In the genomic region with DNA sequence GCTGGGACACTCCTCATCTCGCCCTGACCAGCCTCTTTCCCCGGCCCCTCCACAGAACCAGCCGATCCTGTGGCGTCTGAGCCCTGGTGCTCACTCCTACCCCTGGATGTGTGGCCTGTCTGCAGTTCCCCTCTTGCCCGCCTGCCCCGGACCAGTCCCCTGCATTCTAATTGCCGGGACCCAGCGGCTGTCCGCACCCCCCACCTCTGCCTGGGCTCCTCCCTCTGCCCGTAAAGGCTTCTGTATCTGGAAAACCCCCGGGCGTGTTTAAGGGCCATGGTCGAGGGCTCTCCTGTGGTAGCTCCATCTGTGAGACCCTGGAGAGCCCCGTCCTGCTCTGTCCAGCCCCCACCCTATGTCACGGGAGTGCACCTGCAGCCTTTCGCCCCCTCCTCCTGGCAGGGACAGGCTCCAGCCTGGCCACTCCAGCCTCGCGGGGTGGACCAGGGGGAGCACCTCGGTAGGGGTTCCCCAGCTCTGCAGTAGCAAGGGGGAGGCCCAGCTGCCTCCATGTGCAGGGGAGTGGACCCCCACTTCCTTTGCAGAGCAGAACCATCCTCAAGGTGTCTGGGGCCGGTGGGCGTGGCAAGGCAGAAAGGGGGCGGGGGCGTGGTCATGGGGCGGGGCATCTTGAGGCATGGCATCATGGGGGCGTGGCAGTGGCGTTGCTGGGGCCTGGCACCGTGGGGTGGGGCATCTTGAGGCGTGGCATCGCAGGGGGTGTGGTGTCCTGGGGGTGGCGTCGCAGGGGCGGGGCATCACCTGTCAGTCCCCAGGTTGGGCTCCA, we compare ENCODE assay signal across 1 cellular context.
TF ChIP-seq lines count a peak whose summit lies in the region.

No MANE protein-coding gene starts in this region.

TF ChIP-seq in K562, 482 proteins besides CTCF, POLR2A, EP300 and RAD21 (continued from another document):
- TF ChIP-seq, protein P1, sequence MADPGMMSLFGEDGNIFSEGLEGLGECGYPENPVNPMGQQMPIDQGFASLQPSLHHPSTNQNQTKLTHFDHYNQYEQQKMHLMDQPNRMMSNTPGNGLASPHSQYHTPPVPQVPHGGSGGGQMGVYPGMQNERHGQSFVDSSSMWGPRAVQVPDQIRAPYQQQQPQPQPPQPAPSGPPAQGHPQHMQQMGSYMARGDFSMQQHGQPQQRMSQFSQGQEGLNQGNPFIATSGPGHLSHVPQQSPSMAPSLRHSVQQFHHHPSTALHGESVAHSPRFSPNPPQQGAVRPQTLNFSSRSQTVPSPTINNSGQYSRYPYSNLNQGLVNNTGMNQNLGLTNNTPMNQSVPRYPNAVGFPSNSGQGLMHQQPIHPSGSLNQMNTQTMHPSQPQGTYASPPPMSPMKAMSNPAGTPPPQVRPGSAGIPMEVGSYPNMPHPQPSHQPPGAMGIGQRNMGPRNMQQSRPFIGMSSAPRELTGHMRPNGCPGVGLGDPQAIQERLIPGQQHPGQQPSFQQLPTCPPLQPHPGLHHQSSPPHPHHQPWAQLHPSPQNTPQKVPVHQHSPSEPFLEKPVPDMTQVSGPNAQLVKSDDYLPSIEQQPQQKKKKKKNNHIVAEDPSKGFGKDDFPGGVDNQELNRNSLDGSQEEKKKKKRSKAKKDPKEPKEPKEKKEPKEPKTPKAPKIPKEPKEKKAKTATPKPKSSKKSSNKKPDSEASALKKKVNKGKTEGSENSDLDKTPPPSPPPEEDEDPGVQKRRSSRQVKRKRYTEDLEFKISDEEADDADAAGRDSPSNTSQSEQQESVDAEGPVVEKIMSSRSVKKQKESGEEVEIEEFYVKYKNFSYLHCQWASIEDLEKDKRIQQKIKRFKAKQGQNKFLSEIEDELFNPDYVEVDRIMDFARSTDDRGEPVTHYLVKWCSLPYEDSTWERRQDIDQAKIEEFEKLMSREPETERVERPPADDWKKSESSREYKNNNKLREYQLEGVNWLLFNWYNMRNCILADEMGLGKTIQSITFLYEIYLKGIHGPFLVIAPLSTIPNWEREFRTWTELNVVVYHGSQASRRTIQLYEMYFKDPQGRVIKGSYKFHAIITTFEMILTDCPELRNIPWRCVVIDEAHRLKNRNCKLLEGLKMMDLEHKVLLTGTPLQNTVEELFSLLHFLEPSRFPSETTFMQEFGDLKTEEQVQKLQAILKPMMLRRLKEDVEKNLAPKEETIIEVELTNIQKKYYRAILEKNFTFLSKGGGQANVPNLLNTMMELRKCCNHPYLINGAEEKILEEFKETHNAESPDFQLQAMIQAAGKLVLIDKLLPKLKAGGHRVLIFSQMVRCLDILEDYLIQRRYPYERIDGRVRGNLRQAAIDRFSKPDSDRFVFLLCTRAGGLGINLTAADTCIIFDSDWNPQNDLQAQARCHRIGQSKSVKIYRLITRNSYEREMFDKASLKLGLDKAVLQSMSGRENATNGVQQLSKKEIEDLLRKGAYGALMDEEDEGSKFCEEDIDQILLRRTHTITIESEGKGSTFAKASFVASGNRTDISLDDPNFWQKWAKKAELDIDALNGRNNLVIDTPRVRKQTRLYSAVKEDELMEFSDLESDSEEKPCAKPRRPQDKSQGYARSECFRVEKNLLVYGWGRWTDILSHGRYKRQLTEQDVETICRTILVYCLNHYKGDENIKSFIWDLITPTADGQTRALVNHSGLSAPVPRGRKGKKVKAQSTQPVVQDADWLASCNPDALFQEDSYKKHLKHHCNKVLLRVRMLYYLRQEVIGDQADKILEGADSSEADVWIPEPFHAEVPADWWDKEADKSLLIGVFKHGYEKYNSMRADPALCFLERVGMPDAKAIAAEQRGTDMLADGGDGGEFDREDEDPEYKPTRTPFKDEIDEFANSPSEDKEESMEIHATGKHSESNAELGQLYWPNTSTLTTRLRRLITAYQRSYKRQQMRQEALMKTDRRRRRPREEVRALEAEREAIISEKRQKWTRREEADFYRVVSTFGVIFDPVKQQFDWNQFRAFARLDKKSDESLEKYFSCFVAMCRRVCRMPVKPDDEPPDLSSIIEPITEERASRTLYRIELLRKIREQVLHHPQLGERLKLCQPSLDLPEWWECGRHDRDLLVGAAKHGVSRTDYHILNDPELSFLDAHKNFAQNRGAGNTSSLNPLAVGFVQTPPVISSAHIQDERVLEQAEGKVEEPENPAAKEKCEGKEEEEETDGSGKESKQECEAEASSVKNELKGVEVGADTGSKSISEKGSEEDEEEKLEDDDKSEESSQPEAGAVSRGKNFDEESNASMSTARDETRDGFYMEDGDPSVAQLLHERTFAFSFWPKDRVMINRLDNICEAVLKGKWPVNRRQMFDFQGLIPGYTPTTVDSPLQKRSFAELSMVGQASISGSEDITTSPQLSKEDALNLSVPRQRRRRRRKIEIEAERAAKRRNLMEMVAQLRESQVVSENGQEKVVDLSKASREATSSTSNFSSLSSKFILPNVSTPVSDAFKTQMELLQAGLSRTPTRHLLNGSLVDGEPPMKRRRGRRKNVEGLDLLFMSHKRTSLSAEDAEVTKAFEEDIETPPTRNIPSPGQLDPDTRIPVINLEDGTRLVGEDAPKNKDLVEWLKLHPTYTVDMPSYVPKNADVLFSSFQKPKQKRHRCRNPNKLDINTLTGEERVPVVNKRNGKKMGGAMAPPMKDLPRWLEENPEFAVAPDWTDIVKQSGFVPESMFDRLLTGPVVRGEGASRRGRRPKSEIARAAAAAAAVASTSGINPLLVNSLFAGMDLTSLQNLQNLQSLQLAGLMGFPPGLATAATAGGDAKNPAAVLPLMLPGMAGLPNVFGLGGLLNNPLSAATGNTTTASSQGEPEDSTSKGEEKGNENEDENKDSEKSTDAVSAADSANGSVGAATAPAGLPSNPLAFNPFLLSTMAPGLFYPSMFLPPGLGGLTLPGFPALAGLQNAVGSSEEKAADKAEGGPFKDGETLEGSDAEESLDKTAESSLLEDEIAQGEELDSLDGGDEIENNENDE (IDR thresholded peaks at IDR 0.05; ENCODE audit: low read depth, low read length): no peak
- TF ChIP-seq RNF2 (IDR thresholded peaks at IDR 0.05) (no peak), PKNOX1 (IDR thresholded peaks at IDR 0.05) (peak; percentile 34; the same call in 1 of the 2 replicates), CBFB (CRISPR knock-in tag; IDR thresholded peaks at IDR 0.05) (no peak), MCM3 (IDR thresholded peaks at IDR 0.05) (no peak)
- TF ChIP-seq, protein P2, sequence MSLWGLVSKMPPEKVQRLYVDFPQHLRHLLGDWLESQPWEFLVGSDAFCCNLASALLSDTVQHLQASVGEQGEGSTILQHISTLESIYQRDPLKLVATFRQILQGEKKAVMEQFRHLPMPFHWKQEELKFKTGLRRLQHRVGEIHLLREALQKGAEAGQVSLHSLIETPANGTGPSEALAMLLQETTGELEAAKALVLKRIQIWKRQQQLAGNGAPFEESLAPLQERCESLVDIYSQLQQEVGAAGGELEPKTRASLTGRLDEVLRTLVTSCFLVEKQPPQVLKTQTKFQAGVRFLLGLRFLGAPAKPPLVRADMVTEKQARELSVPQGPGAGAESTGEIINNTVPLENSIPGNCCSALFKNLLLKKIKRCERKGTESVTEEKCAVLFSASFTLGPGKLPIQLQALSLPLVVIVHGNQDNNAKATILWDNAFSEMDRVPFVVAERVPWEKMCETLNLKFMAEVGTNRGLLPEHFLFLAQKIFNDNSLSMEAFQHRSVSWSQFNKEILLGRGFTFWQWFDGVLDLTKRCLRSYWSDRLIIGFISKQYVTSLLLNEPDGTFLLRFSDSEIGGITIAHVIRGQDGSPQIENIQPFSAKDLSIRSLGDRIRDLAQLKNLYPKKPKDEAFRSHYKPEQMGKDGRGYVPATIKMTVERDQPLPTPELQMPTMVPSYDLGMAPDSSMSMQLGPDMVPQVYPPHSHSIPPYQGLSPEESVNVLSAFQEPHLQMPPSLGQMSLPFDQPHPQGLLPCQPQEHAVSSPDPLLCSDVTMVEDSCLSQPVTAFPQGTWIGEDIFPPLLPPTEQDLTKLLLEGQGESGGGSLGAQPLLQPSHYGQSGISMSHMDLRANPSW (CRISPR knock-in tag; IDR thresholded peaks at IDR 0.05): no peak
TF ChIP-seq in K562: peak in this region for 1.
